ENCODE assay signal across 16 cellular contexts in the genomic region with DNA sequence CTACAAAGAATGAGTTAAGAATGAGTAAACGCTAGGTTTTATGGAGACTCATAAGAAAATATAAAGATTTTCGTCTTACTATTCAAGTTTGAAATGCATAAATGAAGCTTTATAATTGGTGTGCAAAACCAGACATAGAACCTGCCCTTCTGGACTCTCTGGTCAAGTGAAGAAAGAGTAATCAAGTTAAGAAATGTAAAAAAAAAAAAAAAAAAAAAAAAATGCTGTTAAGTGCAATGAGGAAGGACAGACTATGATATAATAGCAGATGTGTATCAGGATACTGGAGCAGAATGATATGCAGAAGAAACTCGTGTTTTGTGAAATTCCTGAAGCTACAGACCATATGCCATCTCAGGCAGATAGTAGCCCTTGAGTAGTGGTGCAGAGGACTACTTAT. TPM values are rescaled to one million over a fixed set of nuclear protein-coding genes. Genes with fewer than 3 reads are reported as not detected.
DNase-seq lines count a peak whose midpoint lies in the region; ATAC-seq, FAIRE-seq and TF ChIP-seq lines count a peak whose summit lies in the region.
"Had no signal": no experiment of that assay in that cellular context is flagged by ENCODE, and none has a peak within 500 bp of the region (broad histone marks: within the 10 kb centered on the region; RNA-seq: fewer than 3 reads in every experiment).

No MANE protein-coding gene starts in this region.

- H4K20me1 ChIP-seq in DND-41 (ENCODE audit: insufficient read depth, low read length) (peaks cover 54% of the 10 kb centered on the region; the same call in 1 of the 2 replicates), astrocyte (ENCODE audit: insufficient read depth, low read length) (peaks cover 6% of the 10 kb centered on the region)

- peaks cover 20% of the 10 kb centered on the region for H3K36me3 Mint-ChIP-seq in activated CD4-positive, alpha-beta T cell treated with anti-CD3 and anti-CD28 coated beads for 36 hours (ENCODE audit: low read depth)
- H3K36me3 Mint-ChIP-seq in astrocyte (ENCODE audit: low read depth, unreplicated experiment) = peaks cover 2% of the 10 kb centered on the region
- peaks cover 12% of the 10 kb centered on the region for H3K36me3 Mint-ChIP-seq in memory B cell

- H3K9me3 ChIP-seq in DND-41 (ENCODE audit: insufficient read depth, low read length, severe bottlenecking) (no peaks in the 10 kb centered on the region), astrocyte (ENCODE audit: insufficient read depth, low read depth, low read length) (no peaks in the 10 kb centered on the region)
- H3K9me3 ChIP-seq: BLaER1 treated with 17β-estradiol and CSF1 and Interleukin-3, amounts not matched to agents 10 nM and 100 nM had no signal

- no peak overlapping the region for H2AFZ ChIP-seq in DND-41 (ENCODE audit: low read depth, low read length)
- H2AFZ ChIP-seq in astrocyte (ENCODE audit: low read depth, low read length) = no peak overlapping the region

- no peaks in the 10 kb centered on the region for H3K27me3 Mint-ChIP-seq in activated CD4-positive, alpha-beta T cell treated with anti-CD3 and anti-CD28 coated beads for 36 hours
- H3K27me3 Mint-ChIP-seq in astrocyte (ENCODE audit: low read depth, unreplicated experiment) (no peaks in the 10 kb centered on the region), memory B cell (no peaks in the 10 kb centered on the region)
- H3K27me3 Mint-ChIP-seq: CD4-positive, CD25-positive, alpha-beta regulatory T cell had no signal

- H3K27me3 ChIP-seq in DND-41 (ENCODE audit: insufficient read depth, low read length, poor library complexity) (no peaks in the 10 kb centered on the region), astrocyte (ENCODE audit: insufficient read depth, low read length) (no peaks in the 10 kb centered on the region)
- H3K27me3 ChIP-seq: BLaER1 treated with 17β-estradiol and CSF1 and Interleukin-3, amounts not matched to agents 10 nM and 100 nM had no signal

- POLR2A ChIA-PET in activated CD4-positive, alpha-beta T cell treated with anti-CD3 and anti-CD28 coated beads for 36 hours (lab: Charles Lee) = no interaction called here

- H3K4me1 ChIP-seq in DND-41 (ENCODE audit: insufficient read depth, low read length) = peaks cover 78% of the 10 kb centered on the region
- peaks cover 7% of the 10 kb centered on the region for H3K4me1 ChIP-seq in astrocyte (ENCODE audit: insufficient read depth, low read length)

- H3K4me2 ChIP-seq in DND-41 (ENCODE audit: insufficient read depth, low read length) = peak overlapping the region; percentile 88
- no peak overlapping the region for H3K4me2 ChIP-seq in astrocyte (ENCODE audit: low read length)
- H3K4me2 ChIP-seq: BLaER1 treated with 17β-estradiol and CSF1 and Interleukin-3, amounts not matched to agents 10 nM and 100 nM had no signal

- H3K4me1 Mint-ChIP-seq in activated CD4-positive, alpha-beta T cell treated with anti-CD3 and anti-CD28 coated beads for 36 hours = peaks cover 47% of the 10 kb centered on the region
- H3K4me1 Mint-ChIP-seq in astrocyte (ENCODE audit: low read depth, unreplicated experiment) (peaks cover 15% of the 10 kb centered on the region), memory B cell (peaks cover 44% of the 10 kb centered on the region)

- no peak for ATAC-seq in activated CD4-positive, alpha-beta T cell treated with anti-CD3 and anti-CD28 coated beads for 36 hours
- ATAC-seq in DND-41 (ENCODE audit: insufficient read depth, low read depth) (no peak), memory B cell (ENCODE audit: low read depth) (no peak), GM18505 (IDR thresholded peaks at IDR 0.05; ENCODE audit: unreplicated experiment) (no peak)

- H3K27ac ChIP-seq in DND-41 (ENCODE audit: low read length) = peak overlapping the region; percentile 57
- H3K27ac ChIP-seq in astrocyte (ENCODE audit: low read depth, low read length) = no peak overlapping the region
- H3K27ac ChIP-seq: BLaER1 treated with 17β-estradiol and CSF1 and Interleukin-3, amounts not matched to agents 10 nM and 100 nM; HL-60 had no signal

- H3K9ac ChIP-seq in DND-41 (ENCODE audit: low read depth, low read length) = peak overlapping the region; percentile 17
- H3K9ac ChIP-seq in astrocyte (ENCODE audit: low read length) = no peak overlapping the region
- H3K9ac ChIP-seq: BLaER1 treated with 17β-estradiol and CSF1 and Interleukin-3, amounts not matched to agents 10 nM and 100 nM had no signal

- no peak for TF ChIP-seq POLR2A in GM18505 (IDR thresholded peaks at IDR 0.05; ENCODE audit: borderline replicate concordance, extremely low read depth, insufficient read depth, insufficient read length)

- peak; percentile 58 for FAIRE-seq in astrocyte (lab: Jason Lieb, UNC)
- FAIRE-seq: G401.6, H1 had no signal

- H3K9me3 Mint-ChIP-seq in activated CD4-positive, alpha-beta T cell treated with anti-CD3 and anti-CD28 coated beads for 36 hours (ENCODE audit: low read depth) = no peaks in the 10 kb centered on the region
- H3K9me3 Mint-ChIP-seq in astrocyte (ENCODE audit: unreplicated experiment) (no peaks in the 10 kb centered on the region), memory B cell (no peaks in the 10 kb centered on the region)
- H3K9me3 Mint-ChIP-seq: CD4-positive, CD25-positive, alpha-beta regulatory T cell had no signal

- CTCF ChIA-PET in activated CD4-positive, alpha-beta T cell treated with anti-CD3 and anti-CD28 coated beads for 36 hours (lab: Charles Lee) = interaction anchor here (1.2 to 5.6 kb wide), 3 partner anchors 12 to 25 kb away, joined by 4 to 35 read pairs (median 4); no protein-coding TSS in a partner anchor

- peak overlapping the region; percentile 53 for H3K27ac Mint-ChIP-seq in activated CD4-positive, alpha-beta T cell treated with anti-CD3 and anti-CD28 coated beads for 36 hours
- no peak overlapping the region for H3K27ac Mint-ChIP-seq in astrocyte (ENCODE audit: unreplicated experiment)
- H3K27ac Mint-ChIP-seq in memory B cell = peak overlapping the region; percentile 60
- H3K27ac Mint-ChIP-seq: CD4-positive, CD25-positive, alpha-beta regulatory T cell had no signal

- intact Hi-C loops in activated CD4-positive, alpha-beta T cell treated with anti-CD3 and anti-CD28 coated beads for 36 hours (cut with DNase I, micrococcal nuclease) = no loop called here

- no peak overlapping the region for H3K4me3 Mint-ChIP-seq in activated CD4-positive, alpha-beta T cell treated with anti-CD3 and anti-CD28 coated beads for 36 hours
- H3K4me3 Mint-ChIP-seq in astrocyte (ENCODE audit: unreplicated experiment) = no peak overlapping the region
- no peak overlapping the region for H3K4me3 Mint-ChIP-seq in memory B cell
- H3K4me3 Mint-ChIP-seq: CD4-positive, CD25-positive, alpha-beta regulatory T cell had no signal

- peaks cover 100% of the 10 kb centered on the region for H3K79me2 ChIP-seq in DND-41 (ENCODE audit: insufficient read depth, low read length)
- peaks cover 8% of the 10 kb centered on the region for H3K79me2 ChIP-seq in astrocyte (ENCODE audit: insufficient read depth, low read length)

- no peak for DNase-seq in activated CD4-positive, alpha-beta T cell treated with anti-CD3 and anti-CD28 coated beads for 36 hours
- no peak for DNase-seq in activated CD4-positive, alpha-beta T cell treated with anti-CD3 and anti-CD28 coated beads, Interleukin-2, amount 50 U/mL, for 48 hours
- no peak for DNase-seq in DND-41
- no peak for DNase-seq in astrocyte (ENCODE audit: low read depth)
- no peak for DNase-seq in memory B cell (ENCODE audit: low spot score in 2 of 2)
- no peak for DNase-seq in dedifferentiated amniotic fluid mesenchymal stem cell (ENCODE audit: extremely low spot score)
- DNase-seq in NK-92 treated with Interleukin-12 subunit alpha and Interleukin-12 subunit beta, amount 100 ng/mL, for 24 hours (lab: John Stamatoyannopoulos, UW) = no peak
- DNase-seq: ACHN; CD4-positive, CD25-positive, alpha-beta regulatory T cell; DMS79; EL had no signal

- H3K36me3 ChIP-seq in DND-41 (ENCODE audit: insufficient read depth, low read length) (peaks cover 85% of the 10 kb centered on the region), astrocyte (ENCODE audit: insufficient read depth, low read length) (no peaks in the 10 kb centered on the region)

- TF ChIP-seq CTCF in DND-41 (IDR thresholded peaks at IDR 0.05; ENCODE audit: borderline replicate concordance, extremely low read depth, low read length, poor library complexity, severe bottlenecking) (no peak), astrocyte (IDR thresholded peaks at IDR 0.05; ENCODE audit: insufficient read depth, low read depth, low read length) (no peak)

- H3K4me3 ChIP-seq in DND-41 (ENCODE audit: low read depth in 1 of 2, low read length in 2 of 2) (peak overlapping the region in 1 of 2 experiments; percentile 49; a peak in 3 of 4 replicates), astrocyte (ENCODE audit: insufficient read depth, low read depth, low read length) (no peak overlapping the region)
- H3K4me3 ChIP-seq: BLaER1 treated with 17β-estradiol and CSF1 and Interleukin-3, amounts not matched to agents 10 nM and 100 nM had no signal

RNA-seq across cellular contexts. Expression of a gene that starts 5.6 kb away (rescaled TPM):
- 10 to 100 TPM; 36.5 to 44.3 TPM for total RNA-seq in activated CD4-positive, alpha-beta T cell treated with anti-CD3 and anti-CD28 coated beads for 36 hours
- 28.2 and 31.5 TPM in 2 replicates for total RNA-seq in astrocyte
